Comparison of ENCODE assay signal across 21 cellular contexts in the genomic region with DNA sequence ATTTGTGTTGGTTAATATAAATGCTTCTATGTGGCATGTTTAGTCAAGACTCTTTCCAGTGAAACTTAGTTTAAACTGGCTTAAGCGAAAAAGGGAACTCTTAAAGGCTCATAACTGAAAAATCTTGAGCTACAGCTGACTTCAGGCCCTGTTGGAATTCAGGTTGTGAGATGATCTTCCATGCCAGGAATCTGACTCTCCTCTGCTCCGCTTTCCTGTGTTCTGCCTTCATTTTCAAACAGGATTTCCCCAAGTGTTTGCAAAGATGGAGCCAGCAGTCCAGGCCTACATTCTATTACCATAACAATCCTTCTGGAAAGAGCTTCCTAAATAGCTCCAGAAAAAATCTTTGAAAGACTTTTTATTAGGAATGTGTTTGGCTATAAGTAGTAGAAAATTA.
"Had no signal": no experiment of that assay in that cellular context is flagged by ENCODE, and none has a peak within 500 bp of the region (broad histone marks: within the 10 kb centered on the region; RNA-seq: fewer than 3 reads in every experiment).

No MANE protein-coding gene starts in this region.

- ATAC-seq: activated CD8-positive, alpha-beta T cell treated with anti-CD3 and anti-CD28 coated beads, Interleukin-2, amount 10 ng/mL, durations not matched to agents 7 days and 5 days; heart right ventricle; mucosa of descending colon; sciatic nerve; upper lobe of right lung had no signal

- H3K27me3 ChIP-seq: colonic mucosa, heart right ventricle, upper lobe of right lung had no signal

- H3K4me1 ChIP-seq: colonic mucosa, upper lobe of right lung had no signal

- H3K27ac ChIP-seq: colonic mucosa, heart right ventricle, left ventricle myocardium inferior, thoracic aorta, upper lobe of right lung had no signal

- DNase-seq: activated CD4-positive, alpha-beta T cell treated with anti-CD3 and anti-CD28 coated beads for 1 hour; activated CD4-positive, alpha-beta T cell treated with anti-CD3 and anti-CD28 coated beads, Interleukin-2, amount 50 U/mL, for 1 hour; activated CD8-positive, alpha-beta T cell treated with anti-CD3 and anti-CD28 coated beads, Interleukin-2, amount 10 ng/mL, durations not matched to agents 7 days and 5 days; activated gamma-delta T cell treated with Interleukin-2 at 50 U/mL for 16 hours; activated T-cell treated with anti-CD3 and anti-CD28 coated beads, Interleukin-2, amount 50 U/mL, for 1 hour; anterior cingulate cortex; central memory CD4-positive, alpha-beta T cell; colonic mucosa; endodermal cell; heart right ventricle; left ventricle myocardium inferior; mammary epithelial cell; mucosa of descending colon; nephron progenitor cell; occipital lobe; stimulated activated CD4-positive, alpha-beta T cell treated with anti-CD3 and anti-CD28 coated beads, Interleukin-4, amount 100 ng/mL, for 1 hour; stimulated activated naive CD4-positive, alpha-beta T cell treated with Interleukin-2 at 50 U/mL for 16 hours; T-helper 9 cell; upper lobe of right lung had no signal

- H3K9me3 ChIP-seq: colonic mucosa, heart right ventricle, left ventricle myocardium inferior, mucosa of descending colon, thoracic aorta, upper lobe of right lung had no signal

- H3K36me3 ChIP-seq: colonic mucosa had no signal

- H3K4me3 ChIP-seq: colonic mucosa, heart right ventricle, left ventricle myocardium inferior, mucosa of descending colon, thoracic aorta, upper lobe of right lung had no signal
